Comparison of ENCODE assay signal across 8 cellular contexts in the genomic region with DNA sequence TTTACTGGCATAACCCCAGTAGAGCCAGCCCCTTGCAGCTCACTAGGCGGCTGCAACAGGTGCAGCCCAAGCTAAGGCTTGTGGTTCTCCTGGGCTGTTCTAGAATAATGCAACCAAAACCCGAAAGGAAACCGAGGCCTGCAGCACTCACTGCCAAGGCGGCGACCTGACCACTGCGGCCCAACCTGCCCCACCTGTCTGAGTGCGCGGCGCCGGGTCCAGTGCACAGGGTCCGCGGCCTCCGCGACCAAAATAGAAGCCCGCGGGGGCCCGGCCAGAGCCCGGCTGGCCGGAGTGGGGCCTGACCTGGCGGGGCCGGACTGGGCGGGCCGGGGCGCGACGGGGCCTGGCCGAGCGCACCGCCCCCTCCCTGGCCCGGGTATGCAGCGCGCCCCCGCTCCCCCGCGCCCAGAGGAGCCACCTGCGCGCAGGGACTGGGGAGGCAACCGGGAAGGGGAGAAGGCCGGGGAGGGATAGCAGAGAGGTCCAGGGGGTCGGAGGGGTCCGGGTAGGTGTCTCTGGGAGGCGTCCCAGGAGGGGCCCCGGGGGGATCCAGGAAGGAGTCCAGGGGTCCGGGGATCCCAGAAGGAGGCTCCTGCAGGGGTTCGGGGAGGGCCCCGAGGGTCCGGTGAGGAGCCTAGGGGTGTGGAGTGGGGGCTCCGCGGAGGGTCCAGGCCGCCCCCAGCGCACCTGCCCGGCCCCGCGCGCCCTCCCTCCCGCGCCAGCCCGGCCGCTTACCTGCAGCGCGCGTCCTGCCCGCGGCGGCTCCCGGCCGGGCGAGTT. TPM values are rescaled to one million over a fixed set of nuclear protein-coding genes. Genes with fewer than 3 reads are reported as not detected.
A peak's percentile ranks its signal among the peaks of the same experiment; 100 is the strongest.
DNase-seq lines count a peak whose midpoint lies in the region; ATAC-seq and TF ChIP-seq lines count a peak whose summit lies in the region.

No MANE protein-coding gene starts in this region.

- TF ChIP-seq CTCF in H9 (conservative IDR thresholded peaks at IDR 0.05) (no peak), SU-DHL-6 (IDR thresholded peaks at IDR 0.05; ENCODE audit: insufficient read depth, low read length, poor library complexity, severe bottlenecking) (no peak)

- no peak overlapping the region for H2BK5ac ChIP-seq in H9 (ENCODE audit: insufficient read length, low read length)

- H2BK120ac ChIP-seq in H9 (ENCODE audit: low read depth, low read length, poor library complexity, severe bottlenecking): no peak overlapping the region

- H4K91ac ChIP-seq in H9 (ENCODE audit: insufficient read length, low read depth, low read length): no peak overlapping the region

- H3K9me2 ChIP-seq in SU-DHL-6 (replicated peaks; ENCODE audit: insufficient read depth, low read length): no peaks in the 10 kb centered on the region

- no peak overlapping the region for H2AK5ac ChIP-seq in H9 (ENCODE audit: insufficient read length, low read length)

- H3K56ac ChIP-seq in H9 (ENCODE audit: insufficient read length, low read depth, low read length): no peak overlapping the region

- H3K9me3 ChIP-seq in H9 (ENCODE audit: control insufficient read depth, low read depth, low read length): no peaks in the 10 kb centered on the region
- no peaks in the 10 kb centered on the region for H3K9me3 ChIP-seq in SU-DHL-6 (ENCODE audit: insufficient read depth, low read length)

- no peak overlapping the region for H2BK15ac ChIP-seq in H9 (ENCODE audit: low read depth, low read length)

- WGBS in H9 (ENCODE audit: extremely low coverage, insufficient read length, low lambda C conversion rate): no CpG with 5 or more reads among the region's 68 CpGs

- H3K4me1 Mint-ChIP-seq in H9: peaks cover 59 to 64% of the 10 kb centered on the region in 2 experiments
- peaks cover 79 to 81% of the 10 kb centered on the region in 2 donors for H3K4me1 Mint-ChIP-seq in natural killer cell treated with Interleukin-12 subunit alpha and Interleukin-12 subunit beta and Interleukin-15 and Interleukin-18, amount 100 ng/mL, for 72 hours (ENCODE audit: low read depth in 2 of 2)

- H3K27me3 Mint-ChIP-seq in H9 (ENCODE audit: low read depth): no peaks in the 10 kb centered on the region; the same call in none of the 2 replicates
- no peaks in the 10 kb centered on the region for H3K27me3 Mint-ChIP-seq in natural killer cell treated with Interleukin-12 subunit alpha and Interleukin-12 subunit beta and Interleukin-15 and Interleukin-18, amount 100 ng/mL, for 72 hours

- H3K4me3 Mint-ChIP-seq in H9: peak overlapping the region; percentile 67 to 85
- peak overlapping the region; percentile 96 for H3K4me3 Mint-ChIP-seq in natural killer cell treated with Interleukin-12 subunit alpha and Interleukin-12 subunit beta and Interleukin-15 and Interleukin-18, amount 100 ng/mL, for 72 hours

- H3K4me3 ChIP-seq in GM08714 (ENCODE audit: low read length) (peak overlapping the region; percentile 88), SU-DHL-6 (ENCODE audit: insufficient read depth, low read length, poor library complexity, severe bottlenecking) (peak overlapping the region; percentile 60)

- H3K9ac ChIP-seq in H9 (ENCODE audit: extremely low read depth, insufficient read length, low read length) (peak overlapping the region; percentile 58), SU-DHL-6 (ENCODE audit: low read length) (peak overlapping the region; percentile 58)

- ATAC-seq in natural killer cell treated with Interleukin-12 subunit alpha and Interleukin-12 subunit beta and Interleukin-15 and Interleukin-18, amount 100 ng/mL, for 72 hours: peak; percentile 30 to 39

- H3K23me2 ChIP-seq in H9 (ENCODE audit: insufficient read length, low read depth, low read length, poor library complexity, severe bottlenecking): peaks cover 10% of the 10 kb centered on the region

- H3K14ac ChIP-seq in H9 (ENCODE audit: insufficient read depth, low read length): peak overlapping the region; percentile 35; the same call in 1 of the 2 replicates

- no peak overlapping the region for H3K23ac ChIP-seq in H9 (ENCODE audit: insufficient read length, low read depth, low read length)

- DNase-seq in H9 (no peak), epidermal melanocyte (ENCODE audit: insufficient read length, low spot score) (peak; percentile 3), GOT3 (lab: John Stamatoyannopoulos, UW) (no peak), NCI-H2107 (lab: John Stamatoyannopoulos, UW) (no peak), amniotic stem cell (lab: John Stamatoyannopoulos, UW) (no peak)
- no peak for DNase-seq in natural killer cell treated with Interleukin-12 subunit alpha and Interleukin-12 subunit beta and Interleukin-15 and Interleukin-18, amount 100 ng/mL, for 72 hours (ENCODE audit: low spot score)

- peaks cover 15% of the 10 kb centered on the region for H3K79me1 ChIP-seq in H9 (ENCODE audit: insufficient read depth, low read depth, low read length, poor library complexity, severe bottlenecking)

- H3K4me1 ChIP-seq in H9 (ENCODE audit: insufficient read depth, low read length): peaks cover 18% of the 10 kb centered on the region

- H3K4me2 ChIP-seq in H9 (ENCODE audit: insufficient read depth, insufficient read length, low read length): peak overlapping the region; percentile 90
- H3K4me2 ChIP-seq in SU-DHL-6 (ENCODE audit: low read depth, low read length, poor library complexity, severe bottlenecking): peak overlapping the region; percentile 70

- H3K36me3 Mint-ChIP-seq in H9 (ENCODE audit: insufficient read depth in 1 of 3, low read depth in 3 of 3): peaks cover 0 to under 1% (median 0%) of the 10 kb centered on the region in 3 experiments; a peak in 2 of 7 replicates
- peaks cover 5% of the 10 kb centered on the region for H3K36me3 Mint-ChIP-seq in natural killer cell treated with Interleukin-12 subunit alpha and Interleukin-12 subunit beta and Interleukin-15 and Interleukin-18, amount 100 ng/mL, for 72 hours

- no peaks in the 10 kb centered on the region for H3K9me3 Mint-ChIP-seq in H9
- no peaks in the 10 kb centered on the region for H3K9me3 Mint-ChIP-seq in natural killer cell treated with Interleukin-12 subunit alpha and Interleukin-12 subunit beta and Interleukin-15 and Interleukin-18, amount 100 ng/mL, for 72 hours

- no peak overlapping the region for H4K8ac ChIP-seq in H9 (replicated peaks; ENCODE audit: insufficient read length, low read depth, low read length)

- H4K5ac ChIP-seq in H9 (ENCODE audit: insufficient read length, low read depth, low read length): no peak overlapping the region

- H2BK20ac ChIP-seq in H9 (ENCODE audit: low read depth, low read length, poor library complexity, severe bottlenecking): no peak overlapping the region

- H2AFZ ChIP-seq in H9 (ENCODE audit: low read length) (no peak overlapping the region), SU-DHL-6 (ENCODE audit: low read depth, low read length, severe bottlenecking) (no peak overlapping the region)

- no peak overlapping the region for H3K27ac Mint-ChIP-seq in H9
- H3K27ac Mint-ChIP-seq in natural killer cell treated with Interleukin-12 subunit alpha and Interleukin-12 subunit beta and Interleukin-15 and Interleukin-18, amount 100 ng/mL, for 72 hours: peak overlapping the region; percentile 96 to 98

- H4K20me1 ChIP-seq in H9 (ENCODE audit: control insufficient read depth, insufficient read depth, insufficient read length): no peaks in the 10 kb centered on the region
- H4K20me1 ChIP-seq in SU-DHL-6 (ENCODE audit: low read depth, low read length): no peaks in the 10 kb centered on the region

- no peak overlapping the region for H3K4ac ChIP-seq in H9 (ENCODE audit: low read depth, low read length)

- H3K79me2 ChIP-seq in H9 (ENCODE audit: insufficient read depth, low read length): peaks cover 33% of the 10 kb centered on the region; the same call in 1 of the 2 replicates
- no peaks in the 10 kb centered on the region for H3K79me2 ChIP-seq in SU-DHL-6 (ENCODE audit: insufficient read depth, low read length)

- H3K27me3 ChIP-seq in H9 (ENCODE audit: insufficient read depth, low read length) (no peaks in the 10 kb centered on the region), SU-DHL-6 (ENCODE audit: low read length) (no peaks in the 10 kb centered on the region)

- H3K27ac ChIP-seq in H9 (ENCODE audit: insufficient read length, low read depth, low read length): no peak overlapping the region
- H3K27ac ChIP-seq in SU-DHL-6 (ENCODE audit: low read depth, low read length): no peak overlapping the region

- no peak overlapping the region for H2BK12ac ChIP-seq in H9 (ENCODE audit: insufficient read length, low read depth, low read length)

- no peak overlapping the region for H3K18ac ChIP-seq in H9 (ENCODE audit: insufficient read length, low read depth, low read length)

- no peaks in the 10 kb centered on the region for H3K36me3 ChIP-seq in SU-DHL-6 (ENCODE audit: low read length)

- peaks cover 8% of the 10 kb centered on the region for H3F3A ChIP-seq in SU-DHL-6 (ENCODE audit: insufficient read depth)

- H3T11ph ChIP-seq in H9 (ENCODE audit: low read length): no peak overlapping the region

RNA-seq across cellular contexts. Expression of a gene that starts 0.5 kb away (rescaled TPM):
- 41.8 and 47.2 TPM in 2 replicates for total RNA-seq in H9 (2021)
- total RNA-seq in natural killer cell treated with Interleukin-12 subunit alpha and Interleukin-12 subunit beta and Interleukin-15 and Interleukin-18, amount 100 ng/mL, for 72 hours: 100 to 1,000 TPM; 169 to 237 TPM

Comparison
In these comparisons a context has a peak if more than half of its experiments do, and no peak if none do; other contexts are left out.
1. H3K27ac Mint-ChIP-seq: peak in natural killer cell treated with Interleukin-12 subunit alpha and Interleukin-12 subunit beta and Interleukin-15 and Interleukin-18, amount 100 ng/mL, for 72 hours (2 of 2); none in H9 (0 of 3).